27 cellular contexts compared by ENCODE assay signal in genomic region chr1:87542697-87543096, GRCh38.
"Had no signal": no experiment of that assay in that cellular context is flagged by ENCODE, and none has a peak within 500 bp of the region (broad histone marks: within the 10 kb centered on the region; RNA-seq: fewer than 3 reads in every experiment).

No MANE protein-coding gene starts in this region.

- H3K27ac Mint-ChIP-seq: dendritic cell treated with granulocyte-macrophage colony-stimulating factor and Interleukin-4, amounts not matched to agents 40 ng/mL and 50 ng/mL, for 4 days; effector memory CD8-positive, alpha-beta T cell; endodermal cell had no signal

- FAIRE-seq: colon, endometrium, endothelial cell of umbilical vein had no signal

- DNase-seq: colonic mucosa; cortex of kidney; dermis blood vessel endothelial cell; dorsolateral prefrontal cortex; effector CD4-positive, alpha-beta T cell; effector CD8-positive, alpha-beta T cell; effector memory CD4-positive, alpha-beta T cell; effector memory CD8-positive, alpha-beta T cell; endodermal cell; esophagus squamous epithelium; foreskin fibroblast; foreskin keratinocyte; foreskin melanocyte; gastrocnemius medialis; glutamatergic neuron; head of caudate nucleus; heart left ventricle; heart right ventricle had no signal

- H3K4me1 ChIP-seq: colonic mucosa, esophagus muscularis mucosa, esophagus squamous epithelium, foreskin keratinocyte, gastrocnemius medialis, gastroesophageal sphincter, heart left ventricle, heart right ventricle had no signal

- H3K4me3 ChIP-seq: colonic mucosa, coronary artery, dorsolateral prefrontal cortex, esophagus muscularis mucosa, esophagus squamous epithelium, gastrocnemius medialis, gastroesophageal sphincter, heart left ventricle, heart right ventricle had no signal

- H3K27me3 ChIP-seq: colonic mucosa, dorsolateral prefrontal cortex, esophagus muscularis mucosa, esophagus squamous epithelium, foreskin keratinocyte, gastrocnemius medialis, gastroesophageal sphincter, heart left ventricle, heart right ventricle had no signal

- H3K27ac ChIP-seq: colonic mucosa, coronary artery, dorsolateral prefrontal cortex, epithelial cell of prostate, esophagus muscularis mucosa, esophagus squamous epithelium, foreskin keratinocyte, gastrocnemius medialis, gastroesophageal sphincter, heart left ventricle, heart right ventricle had no signal

- H3K4me3 Mint-ChIP-seq: dendritic cell treated with granulocyte-macrophage colony-stimulating factor and Interleukin-4, amounts not matched to agents 40 ng/mL and 50 ng/mL, for 4 days; effector memory CD8-positive, alpha-beta T cell; endodermal cell had no signal

- H3K27me3 Mint-ChIP-seq: dendritic cell treated with granulocyte-macrophage colony-stimulating factor and Interleukin-4, amounts not matched to agents 40 ng/mL and 50 ng/mL, for 4 days had no signal

- ATAC-seq: effector memory CD8-positive, alpha-beta T cell; esophagus mucosa; foreskin keratinocyte; gastrocnemius medialis; gastroesophageal sphincter; heart left ventricle; heart right ventricle had no signal

- H3K36me3 ChIP-seq: colonic mucosa, esophagus muscularis mucosa, esophagus squamous epithelium, gastrocnemius medialis, gastroesophageal sphincter, heart left ventricle, heart right ventricle had no signal

- H3K9me3 ChIP-seq: colonic mucosa, gastrocnemius medialis had no signal
